Comparison of ENCODE assay signal across 12 cellular contexts in genomic region chr2:26795135-26795534, GRCh38. TPM values are rescaled to one million over a fixed set of nuclear protein-coding genes. Genes with fewer than 3 reads are reported as not detected.
"Had no signal": no experiment of that assay in that cellular context is flagged by ENCODE, and none has a peak within 500 bp of the region (broad histone marks: within the 10 kb centered on the region; RNA-seq: fewer than 3 reads in every experiment).

No MANE protein-coding gene starts in this region.

RNA-seq across cellular contexts. Expression of gene DPYSL5, which starts 52.8 kb away (rescaled TPM):
- total RNA-seq: activated B cell treated with CpG ODN at 0.5 μM for 24 hours; activated CD4-positive, alpha-beta memory T cell treated with anti-CD3 and anti-CD28 coated beads for 36 hours; activated CD4-positive, alpha-beta memory T cell treated with anti-CD3 and anti-CD28 coated beads, Interleukin-2, amount 10 ng/mL, durations not matched to agents 7 days and 5 days; activated CD4-positive, alpha-beta T cell treated with anti-CD3 and anti-CD28 coated beads, Interleukin-2, amount 10 ng/mL, durations not matched to agents 24 days and 14 days; activated CD4-positive, alpha-beta T cell treated with anti-CD3 and anti-CD28 coated beads, Interleukin-2, amount 10 ng/mL, durations not matched to agents 7 days and 5 days; activated CD8-positive, alpha-beta memory T cell treated with anti-CD3 and anti-CD28 coated beads for 36 hours; activated CD8-positive, alpha-beta memory T cell treated with anti-CD3 and anti-CD28 coated beads, Interleukin-2, amount 10 ng/mL, durations not matched to agents 7 days and 5 days; activated CD8-positive, alpha-beta T cell treated with anti-CD3 and anti-CD28 coated beads for 36 hours; activated CD8-positive, alpha-beta T cell treated with anti-CD3 and anti-CD28 coated beads, Interleukin-2, amount 10 ng/mL, durations not matched to agents 7 days and 5 days; T-cell; T-helper 17 cell; T-helper 2 cell treated with Interferon-gamma antibody and Interleukin-4, amounts not matched to agents 100 ng/mL and 5 ng/mL, for 36 hours had no signal
